ENCODE assay signal across 1 cellular context in genomic region chr15:56733131-56734012, GRCh38.
TF ChIP-seq lines count a peak whose summit lies in the region.

Gene ZNF280D, minus strand, starts transcription at chr15:56733509. Its CDS starts 26,400 bp downstream, at chr15:56707109.

TF ChIP-seq in K562, 482 proteins besides CTCF, POLR2A, EP300 and RAD21 (continued from another document and continues in another):
- TF ChIP-seq TFE3 (CRISPR knock-in tag; IDR thresholded peaks at IDR 0.05) (no peak), DIDO1 (tag; IDR thresholded peaks at IDR 0.05; ENCODE audit: low read depth) (no peak), KDM5B (IDR thresholded peaks at IDR 0.05; ENCODE audit: insufficient replicate concordance, low read depth, low read length) (peak; percentile 78), ZNF668 (CRISPR knock-in tag; IDR thresholded peaks at IDR 0.05) (peak; percentile 92), ZNF764 (CRISPR knock-in tag; IDR thresholded peaks at IDR 0.05; ENCODE audit: low read depth) (no peak), CEBPG (CRISPR knock-in tag; IDR thresholded peaks at IDR 0.05) (peak; percentile 59; the same call in 1 of the 2 replicates), CEBPG (tag; conservative IDR thresholded peaks at IDR 0.05 in 1 of 2, IDR thresholded peaks at IDR 0.05 in 1 of 2) (no peak), RNF219 (CRISPR knock-in tag; IDR thresholded peaks at IDR 0.05) (no peak), STAT5B (CRISPR knock-in tag; IDR thresholded peaks at IDR 0.05) (no peak), TAF1 (IDR thresholded peaks at IDR 0.05; ENCODE audit: control insufficient read depth, extremely low read depth, insufficient read depth, low read length, severe bottlenecking) (peak; percentile 83), NELFE (IDR thresholded peaks at IDR 0.05; ENCODE audit: insufficient read depth, insufficient read length) (no peak), NUFIP1 (IDR thresholded peaks at IDR 0.05; ENCODE audit: partially characterized antibody) (peak; percentile 50), BDP1 (IDR thresholded peaks at IDR 0.05; ENCODE audit: insufficient read depth, insufficient read length) (no peak), CBFA2T3 (IDR thresholded peaks at IDR 0.05) (no peak), CHD2 (IDR thresholded peaks at IDR 0.05; ENCODE audit: low read depth, low read length) (no peak), TARDBP (IDR thresholded peaks at IDR 0.05) (peak; percentile 69; the same call in 1 of the 2 replicates), KDM4B (IDR thresholded peaks at IDR 0.05; ENCODE audit: borderline replicate concordance in 2 of 2, low read depth in 1 of 2) (peak in 1 of 2 experiments; percentile 84; a peak in 1 of 4 replicates), SRSF7 (optimal IDR thresholded peaks at IDR 0.05; ENCODE audit: low read depth, low read length) (no peak), ZNF507 (tag; conservative IDR thresholded peaks at IDR 0.05) (no peak), TAF7 (tag; IDR thresholded peaks at IDR 0.05) (no peak), TEAD2 (tag; IDR thresholded peaks at IDR 0.05) (no peak), ZBTB26 (CRISPR knock-in tag; IDR thresholded peaks at IDR 0.05) (no peak), ELK3 (CRISPR knock-in tag; IDR thresholded peaks at IDR 0.05) (no peak), ZBTB7A (IDR thresholded peaks at IDR 0.05; ENCODE audit: borderline replicate concordance, control insufficient read depth, low read depth, low read length) (peak; percentile 99), ZBTB12 (CRISPR knock-in tag; IDR thresholded peaks at IDR 0.05) (peak; percentile 61), ARNT (IDR thresholded peaks at IDR 0.05) (no peak), NKRF (IDR thresholded peaks at IDR 0.05; ENCODE audit: borderline replicate concordance) (no peak), ZNF584 (CRISPR knock-in tag; IDR thresholded peaks at IDR 0.05; ENCODE audit: low read depth) (peak; percentile 93), FOXK1 (CRISPR knock-in tag; IDR thresholded peaks at IDR 0.05; ENCODE audit: borderline replicate concordance) (peak; percentile 93; the same call in 1 of the 2 replicates), ZNF280B (CRISPR knock-in tag; IDR thresholded peaks at IDR 0.05) (no peak), FOXJ2 (tag; IDR thresholded peaks at IDR 0.05) (0 out of 2 replicates have a peak, but pooled peaks have one; percentile 54), TEAD1 (CRISPR knock-in tag; IDR thresholded peaks at IDR 0.05) (peak; percentile 76 to 97), ZBTB49 (CRISPR knock-in tag; IDR thresholded peaks at IDR 0.05; ENCODE audit: borderline replicate concordance) (peak; percentile 87; the same call in 1 of the 2 replicates), ASH1L (IDR thresholded peaks at IDR 0.05; ENCODE audit: borderline replicate concordance, low read depth, partially characterized antibody) (no peak), ZNF133 (CRISPR knock-in tag; IDR thresholded peaks at IDR 0.05) (0 out of 2 replicates have a peak, but pooled peaks have one; percentile 85), NFIX (CRISPR knock-in tag; IDR thresholded peaks at IDR 0.05; ENCODE audit: low read depth) (no peak), CTCFL (IDR thresholded peaks at IDR 0.05; ENCODE audit: borderline replicate concordance, insufficient read depth, low read depth, low read length, poor library complexity, severe bottlenecking) (peak; percentile 1), SMARCA5 (IDR thresholded peaks at IDR 0.05) (no peak), SAP30 (IDR thresholded peaks at IDR 0.05; ENCODE audit: borderline replicate concordance, insufficient read depth, low read depth, low read length, poor library complexity, severe bottlenecking) (no peak), NCOA6 (IDR thresholded peaks at IDR 0.05) (peak; percentile 32; the same call in 1 of the 2 replicates), ZNF121 (CRISPR knock-in tag; conservative IDR thresholded peaks at IDR 0.05) (peak; percentile 54), DPF2 (IDR thresholded peaks at IDR 0.05) (no peak), RCOR1 (IDR thresholded peaks at IDR 0.05; ENCODE audit: borderline replicate concordance in 1 of 2, low read depth in 2 of 2, low read length in 2 of 2) (peak in 1 of 2 experiments; percentile 54; a peak in 1 of 4 replicates), ZFPM2 (CRISPR knock-in tag; IDR thresholded peaks at IDR 0.05) (0 out of 2 replicates have a peak, but pooled peaks have one; percentile 30), CHAMP1 (IDR thresholded peaks at IDR 0.05) (0 out of 2 replicates have a peak, but pooled peaks have one; percentile 47)
